ENCODE assay signal across 1 cellular context in genomic region chr6:101534821-101535220, GRCh38.
TF ChIP-seq lines count a peak whose summit lies in the region.

No MANE protein-coding gene starts in this region.

TF ChIP-seq in IMR-90, 13 proteins besides CTCF, POLR2A, EP300 and RAD21:
- TF ChIP-seq MXI1 (IDR thresholded peaks at IDR 0.05; ENCODE audit: borderline replicate concordance, low read depth, low read length) (no peak), CEBPB (IDR thresholded peaks at IDR 0.05; ENCODE audit: low read depth, low read length) (no peak), NFE2L2 (IDR thresholded peaks at IDR 0.05; ENCODE audit: low read depth, low read length) (no peak), RCOR1 (IDR thresholded peaks at IDR 0.05; ENCODE audit: insufficient replicate concordance, low read length) (no peak), CHD1 (IDR thresholded peaks at IDR 0.05; ENCODE audit: low read depth, low read length) (no peak), RFX5 (IDR thresholded peaks at IDR 0.05; ENCODE audit: low read depth, low read length) (no peak), SMC3 (IDR thresholded peaks at IDR 0.05; ENCODE audit: low read depth, low read length) (no peak), BHLHE40 (IDR thresholded peaks at IDR 0.05; ENCODE audit: low read depth, low read length) (no peak), ELK1 (IDR thresholded peaks at IDR 0.05; ENCODE audit: borderline replicate concordance, low read depth, low read length) (no peak), FOS (IDR thresholded peaks at IDR 0.05; ENCODE audit: low read depth, low read length) (no peak), MAZ (IDR thresholded peaks at IDR 0.05; ENCODE audit: borderline replicate concordance, low read depth, low read length) (no peak), MAFK (IDR thresholded peaks at IDR 0.05; ENCODE audit: low read depth, low read length) (no peak), USF2 (IDR thresholded peaks at IDR 0.05; ENCODE audit: low read depth, low read length) (no peak)
